8 cellular contexts compared by ENCODE assay signal in the genomic region with DNA sequence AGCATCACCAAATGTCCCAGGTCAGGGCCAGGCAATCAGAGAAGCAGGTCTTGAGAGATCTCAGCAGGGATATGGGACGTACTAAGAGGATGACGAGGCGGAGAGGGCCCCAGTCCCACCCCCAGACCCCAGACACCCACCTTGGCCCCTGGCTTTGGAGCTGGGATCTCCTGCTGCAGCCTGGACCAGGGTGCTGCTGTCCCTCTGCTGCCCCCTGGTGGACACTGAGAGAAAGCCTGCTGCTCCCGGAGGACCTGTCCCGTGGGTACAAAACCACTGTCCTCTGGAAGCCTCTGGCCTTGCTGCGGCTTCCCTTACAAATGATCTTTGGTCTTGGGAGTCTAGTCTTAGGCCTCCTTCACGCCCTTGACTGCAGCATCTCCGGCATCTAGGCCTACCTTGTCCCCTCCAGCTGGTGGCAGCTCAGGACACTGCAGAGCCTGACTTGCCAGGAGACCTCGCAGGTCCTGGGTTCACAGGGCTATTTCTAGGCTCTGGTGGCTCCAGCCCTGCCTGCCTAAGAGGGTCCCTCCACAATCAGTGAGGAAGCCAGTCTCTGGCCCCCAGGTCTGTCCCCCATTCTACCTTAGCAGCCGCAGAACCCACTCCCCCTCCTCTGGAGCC.
A peak's percentile ranks its signal among the peaks of the same experiment; 100 is the strongest.
DNase-seq lines count a peak whose midpoint lies in the region; ATAC-seq and TF ChIP-seq lines count a peak whose summit lies in the region.

No MANE protein-coding gene starts in this region.

- no peak overlapping the region for H3K27ac Mint-ChIP-seq in type B pancreatic cell

- no peak overlapping the region for H3K9ac ChIP-seq in trophoblast cell (ENCODE audit: low read length)

- no peak overlapping the region for H2BK5ac ChIP-seq in trophoblast cell (ENCODE audit: low read depth, low read length, poor library complexity)

- peak; percentile 20 for DNase-seq in AG09309 (ENCODE audit: low read depth)
- DNase-seq in KG1 (lab: John Stamatoyannopoulos, UW): peak; percentile 59
- DNase-seq in SK-MEL-5 (ENCODE audit: low read depth, low spot score): peak; percentile 80
- peak; percentile 81 for DNase-seq in activated naive CD4-positive, alpha-beta T cell treated with Interleukin-2 at 50 U/mL for 16 hours
- peak; percentile 80 for DNase-seq in glomerular visceral epithelial cell (ENCODE audit: extremely low spot score)
- peak; percentile 73 to 87 for DNase-seq in trophoblast cell
- peak; percentile 88 for DNase-seq in type B pancreatic cell (ENCODE audit: extremely low spot score, unreplicated experiment)

- peak; percentile 55 for ATAC-seq in GM18511 (IDR thresholded peaks at IDR 0.05; ENCODE audit: unreplicated experiment)

- no peak overlapping the region for H2AFZ ChIP-seq in trophoblast cell (ENCODE audit: insufficient read depth, low read length, poor library complexity)

- H3K36me3 Mint-ChIP-seq in type B pancreatic cell: peaks cover 3% of the 10 kb centered on the region

- H3K4ac ChIP-seq in trophoblast cell (ENCODE audit: low read depth, low read length): no peak overlapping the region

- no peak overlapping the region for H3K4me3 Mint-ChIP-seq in type B pancreatic cell

- H4K12ac ChIP-seq in trophoblast cell (ENCODE audit: low read depth, low read length): no peak overlapping the region

- TF ChIP-seq CTCF in AG09309 (IDR thresholded peaks at IDR 0.05; ENCODE audit: control insufficient read depth, insufficient read depth, low read depth, low read length, missing control alignments) (peak; percentile 96), type B pancreatic cell (conservative IDR thresholded peaks at IDR 0.05) (peak; percentile 96)

- in situ Hi-C loops in SK-MEL-5 (cut with HindIII; ENCODE audit: low pct_unique_long_range_greater_than_20kb, low sequenced_read_pairs): no loop called here

- H3K4me2 ChIP-seq in trophoblast cell (ENCODE audit: low read length): no peak overlapping the region

- no peaks in the 10 kb centered on the region for H3K79me1 ChIP-seq in trophoblast cell (ENCODE audit: low read length)

- H3K18ac ChIP-seq in trophoblast cell (ENCODE audit: low read length): no peak overlapping the region

- H3K4me3 ChIP-seq in AG09309 (ENCODE audit: control insufficient read depth, low read depth, low read length) (no peak overlapping the region), trophoblast cell (ENCODE audit: low read depth, low read length) (no peak overlapping the region)

- peaks cover 2% of the 10 kb centered on the region for H3K9me3 ChIP-seq in trophoblast cell (ENCODE audit: insufficient read depth, low read depth, low read length)

- no peaks in the 10 kb centered on the region for H3K79me2 ChIP-seq in trophoblast cell (ENCODE audit: control insufficient read depth, insufficient read depth, low read length, poor library complexity)

- no peak overlapping the region for H3K14ac ChIP-seq in trophoblast cell (ENCODE audit: low read length)

- no peak overlapping the region for H2AK5ac ChIP-seq in trophoblast cell (ENCODE audit: low read length)

- no peaks in the 10 kb centered on the region for H3K27me3 Mint-ChIP-seq in type B pancreatic cell

- no peak overlapping the region for H3K23ac ChIP-seq in trophoblast cell (ENCODE audit: low read length)

- no peaks in the 10 kb centered on the region for H3K36me3 ChIP-seq in trophoblast cell (ENCODE audit: control insufficient read depth in 1 of 2, insufficient read depth in 2 of 2, low read length in 2 of 2)

- H3K4me1 ChIP-seq in trophoblast cell (ENCODE audit: control insufficient read depth in 1 of 2, insufficient read depth in 2 of 2, low read length in 2 of 2): no peaks in the 10 kb centered on the region

- H3K27ac ChIP-seq in trophoblast cell (ENCODE audit: low read depth, low read length): no peak overlapping the region

- peaks cover 26% of the 10 kb centered on the region for H3K4me1 Mint-ChIP-seq in type B pancreatic cell (ENCODE audit: unreplicated experiment)

- no peak overlapping the region for H2BK120ac ChIP-seq in trophoblast cell (ENCODE audit: insufficient read depth, low read length, poor library complexity)

- no CpG with 5 or more reads among the region's 10 CpGs for WGBS in trophoblast cell (ENCODE audit: extremely low coverage, insufficient coverage, insufficient read length)

- no peak overlapping the region for H4K8ac ChIP-seq in trophoblast cell (ENCODE audit: low read depth, low read length)

- no peaks in the 10 kb centered on the region for H3K9me3 Mint-ChIP-seq in type B pancreatic cell

- no peak overlapping the region for H4K91ac ChIP-seq in trophoblast cell (ENCODE audit: low read depth, low read length)

- H2BK12ac ChIP-seq in trophoblast cell (ENCODE audit: low read length): no peak overlapping the region

- no peaks in the 10 kb centered on the region for H3K27me3 ChIP-seq in trophoblast cell (ENCODE audit: insufficient read depth, low read length)

Comparison
In these comparisons a context has a peak if more than half of its experiments do, and no peak if none do; other contexts are left out.
1. DNase-seq: peak in every context shown above with its lines; median percentile 88 in type B pancreatic cell; 81 in activated naive CD4-positive, alpha-beta T cell treated with Interleukin-2 at 50 U/mL for 16 hours; 80 in SK-MEL-5; 80 in glomerular visceral epithelial cell; 80 in trophoblast cell; 59 in KG1; 20 in AG09309.